In the genomic region with DNA sequence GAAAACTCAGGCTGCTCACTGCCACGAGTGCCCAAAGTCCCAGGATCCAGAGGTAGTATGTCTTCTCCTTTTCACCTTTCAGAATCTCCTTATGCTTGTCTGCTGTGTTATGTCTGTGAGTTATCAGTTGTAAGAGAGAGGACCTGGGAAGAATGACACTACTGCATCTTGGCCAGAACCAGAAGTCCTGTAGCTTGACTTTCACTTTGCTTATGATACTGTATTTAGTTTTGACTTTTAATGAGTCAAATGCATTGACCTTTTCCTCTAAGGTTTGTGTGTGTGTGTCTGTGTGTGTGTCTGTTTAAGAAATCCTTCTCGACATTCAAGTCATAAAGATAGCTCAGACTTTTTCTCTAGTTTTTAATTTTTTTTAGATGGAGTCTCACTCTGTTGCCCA, we compare ENCODE assay signal across 18 cellular contexts. TPM values are rescaled to one million over a fixed set of nuclear protein-coding genes. Genes with fewer than 3 reads are reported as not detected.
A peak's percentile ranks its signal among the peaks of the same experiment; 100 is the strongest.
DNase-seq lines count a peak whose midpoint lies in the region; ATAC-seq and TF ChIP-seq lines count a peak whose summit lies in the region.
"Had no signal": no experiment of that assay in that cellular context is flagged by ENCODE, and none has a peak within 500 bp of the region (broad histone marks: within the 10 kb centered on the region; RNA-seq: fewer than 3 reads in every experiment).

No MANE protein-coding gene starts in this region.

- BruUV-seq in Calu3 (replicated peaks; lab: Mats Ljungman, UMichigan) = no TSS peak

- no peak for TF ChIP-seq CTCF in Calu3 (IDR thresholded peaks at IDR 0.05; ENCODE audit: unreplicated experiment)

- no peak for DNase-seq in activated CD4-positive, CD25-positive, alpha-beta regulatory T cell (lab: John Stamatoyannopoulos, UW)
- no peak for DNase-seq in activated naive CD4-positive, alpha-beta T cell treated with anti-CD3 and anti-CD28 coated beads, Interleukin-2, amount 50 U/mL, for 72 hours (ENCODE audit: low spot score in 2 of 2)
- DNase-seq in activated naive CD4-positive, alpha-beta T cell treated with Interleukin-2 at 50 U/mL for 16 hours = no peak
- peak; percentile 23 for DNase-seq in iris pigment epithelial cell (ENCODE audit: low read depth)
- DNase-seq in stimulated activated CD4-positive, alpha-beta T cell treated with anti-CD3 and anti-CD28 coated beads, Interleukin-1b, Interleukin-23, amount 100 ng/mL, for 48 hours = no peak
- DNase-seq in cerebellar cortex (ENCODE audit: low spot score) = no peak
- DNase-seq in Calu3 = no peak
- DNase-seq: CD8-positive, alpha-beta memory T cell; DND-41; GDM1; H9; NCI-H1417; NCI-H2029; NCI-H2171; NCI-H446; NCI-H69 had no signal

- peak overlapping the region in 1 of 2 donors; percentile 90 for H3K27ac Mint-ChIP-seq in activated naive CD4-positive, alpha-beta T cell treated with anti-CD3 and anti-CD28 coated beads, Interleukin-2, amount 50 U/mL, for 72 hours
- no peak overlapping the region for H3K27ac Mint-ChIP-seq in Calu3 (ENCODE audit: unreplicated experiment)

- peak; percentile 24 to 44 for ATAC-seq in activated CD4-positive, CD25-positive, alpha-beta regulatory T cell treated with anti-CD3 and anti-CD28 coated beads, Interleukin-2, amount 50 U/mL, for 24 hours
- ATAC-seq in activated naive CD4-positive, alpha-beta T cell treated with anti-CD3 and anti-CD28 coated beads, Interleukin-2, amount 50 U/mL, for 72 hours = peak; percentile 55 to 74
- ATAC-seq: GM12878 had no signal

- intact Hi-C loops in Calu3 (cut with micrococcal nuclease; ENCODE audit: unreplicated experiment) = no loop called here

- peaks cover 0 to 7% of the 10 kb centered on the region in 2 donors for H3K9me3 Mint-ChIP-seq in activated naive CD4-positive, alpha-beta T cell treated with anti-CD3 and anti-CD28 coated beads, Interleukin-2, amount 50 U/mL, for 72 hours
- no peaks in the 10 kb centered on the region for H3K9me3 Mint-ChIP-seq in Calu3 (ENCODE audit: low read depth, unreplicated experiment)

- H3K27me3 Mint-ChIP-seq in Calu3 (ENCODE audit: unreplicated experiment) = no peaks in the 10 kb centered on the region

- CTCF ChIA-PET in Calu3 (lab: Charles Lee) = no interaction called here

- peaks cover 0 to 33% of the 10 kb centered on the region in 2 donors for H3K36me3 Mint-ChIP-seq in activated naive CD4-positive, alpha-beta T cell treated with anti-CD3 and anti-CD28 coated beads, Interleukin-2, amount 50 U/mL, for 72 hours
- H3K36me3 Mint-ChIP-seq in Calu3 (ENCODE audit: insufficient read depth, unreplicated experiment) = peaks cover 7% of the 10 kb centered on the region

- H3K4me3 Mint-ChIP-seq in Calu3 (ENCODE audit: low read depth, unreplicated experiment) = no peak overlapping the region
- H3K4me3 Mint-ChIP-seq: CD8-positive, alpha-beta memory T cell; H9 had no signal

- peaks cover 12% of the 10 kb centered on the region for H3K4me1 Mint-ChIP-seq in Calu3 (ENCODE audit: low read depth, unreplicated experiment)
- H3K4me1 Mint-ChIP-seq: CD8-positive, alpha-beta memory T cell had no signal

RNA-seq across cellular contexts. Expression of gene BMERB1, which starts 43.4 kb away (rescaled TPM):
- 10 to 100 TPM in 1 of 2 donors, 1 to 10 TPM in 1; 5.8 to 20.2 TPM for total RNA-seq in activated naive CD4-positive, alpha-beta T cell treated with anti-CD3 and anti-CD28 coated beads, Interleukin-2, amount 50 U/mL, for 72 hours
- total RNA-seq in Calu3 (2022) = 3.0 TPM in 2 replicates
